ENCODE assay signal across 1 cellular context in the genomic region with DNA sequence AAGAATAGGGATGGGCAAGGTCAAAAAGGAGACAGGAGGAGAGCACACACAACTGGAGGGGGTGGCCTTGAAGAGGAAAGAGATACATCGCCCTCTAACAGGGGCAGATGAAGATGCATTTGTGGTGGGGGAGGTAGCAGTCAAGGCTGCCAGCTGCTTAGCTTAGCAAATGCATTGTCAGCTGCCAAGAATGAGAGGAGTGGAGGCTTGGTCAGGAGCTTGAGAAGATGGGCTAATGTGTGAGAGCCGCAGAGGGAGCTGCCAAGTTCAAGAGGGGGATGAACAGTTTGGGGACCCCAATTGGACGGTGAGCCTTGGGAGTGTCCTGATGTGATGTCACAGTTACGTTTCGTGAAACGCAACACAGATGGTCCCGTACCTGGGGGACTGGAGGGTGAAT.
A peak's percentile ranks its signal among the peaks of the same experiment; 100 is the strongest.
TF ChIP-seq lines count a peak whose summit lies in the region.

No MANE protein-coding gene starts in this region.

TF ChIP-seq in K562, 482 proteins besides CTCF, POLR2A, EP300 and RAD21:
- no peak for TF ChIP-seq ZSCAN29 (IDR thresholded peaks at IDR 0.05)
- peak; percentile 66 for TF ChIP-seq ATF7 (IDR thresholded peaks at IDR 0.05)
- TF ChIP-seq, protein P1, sequence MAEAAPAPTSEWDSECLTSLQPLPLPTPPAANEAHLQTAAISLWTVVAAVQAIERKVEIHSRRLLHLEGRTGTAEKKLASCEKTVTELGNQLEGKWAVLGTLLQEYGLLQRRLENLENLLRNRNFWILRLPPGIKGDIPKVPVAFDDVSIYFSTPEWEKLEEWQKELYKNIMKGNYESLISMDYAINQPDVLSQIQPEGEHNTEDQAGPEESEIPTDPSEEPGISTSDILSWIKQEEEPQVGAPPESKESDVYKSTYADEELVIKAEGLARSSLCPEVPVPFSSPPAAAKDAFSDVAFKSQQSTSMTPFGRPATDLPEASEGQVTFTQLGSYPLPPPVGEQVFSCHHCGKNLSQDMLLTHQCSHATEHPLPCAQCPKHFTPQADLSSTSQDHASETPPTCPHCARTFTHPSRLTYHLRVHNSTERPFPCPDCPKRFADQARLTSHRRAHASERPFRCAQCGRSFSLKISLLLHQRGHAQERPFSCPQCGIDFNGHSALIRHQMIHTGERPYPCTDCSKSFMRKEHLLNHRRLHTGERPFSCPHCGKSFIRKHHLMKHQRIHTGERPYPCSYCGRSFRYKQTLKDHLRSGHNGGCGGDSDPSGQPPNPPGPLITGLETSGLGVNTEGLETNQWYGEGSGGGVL (CRISPR knock-in tag; IDR thresholded peaks at IDR 0.05) = no peak
- no peak for TF ChIP-seq ZNF124 (CRISPR knock-in tag; IDR thresholded peaks at IDR 0.05)
- no peak for TF ChIP-seq ZNF551 (CRISPR knock-in tag; IDR thresholded peaks at IDR 0.05)
- TF ChIP-seq, protein P2, sequence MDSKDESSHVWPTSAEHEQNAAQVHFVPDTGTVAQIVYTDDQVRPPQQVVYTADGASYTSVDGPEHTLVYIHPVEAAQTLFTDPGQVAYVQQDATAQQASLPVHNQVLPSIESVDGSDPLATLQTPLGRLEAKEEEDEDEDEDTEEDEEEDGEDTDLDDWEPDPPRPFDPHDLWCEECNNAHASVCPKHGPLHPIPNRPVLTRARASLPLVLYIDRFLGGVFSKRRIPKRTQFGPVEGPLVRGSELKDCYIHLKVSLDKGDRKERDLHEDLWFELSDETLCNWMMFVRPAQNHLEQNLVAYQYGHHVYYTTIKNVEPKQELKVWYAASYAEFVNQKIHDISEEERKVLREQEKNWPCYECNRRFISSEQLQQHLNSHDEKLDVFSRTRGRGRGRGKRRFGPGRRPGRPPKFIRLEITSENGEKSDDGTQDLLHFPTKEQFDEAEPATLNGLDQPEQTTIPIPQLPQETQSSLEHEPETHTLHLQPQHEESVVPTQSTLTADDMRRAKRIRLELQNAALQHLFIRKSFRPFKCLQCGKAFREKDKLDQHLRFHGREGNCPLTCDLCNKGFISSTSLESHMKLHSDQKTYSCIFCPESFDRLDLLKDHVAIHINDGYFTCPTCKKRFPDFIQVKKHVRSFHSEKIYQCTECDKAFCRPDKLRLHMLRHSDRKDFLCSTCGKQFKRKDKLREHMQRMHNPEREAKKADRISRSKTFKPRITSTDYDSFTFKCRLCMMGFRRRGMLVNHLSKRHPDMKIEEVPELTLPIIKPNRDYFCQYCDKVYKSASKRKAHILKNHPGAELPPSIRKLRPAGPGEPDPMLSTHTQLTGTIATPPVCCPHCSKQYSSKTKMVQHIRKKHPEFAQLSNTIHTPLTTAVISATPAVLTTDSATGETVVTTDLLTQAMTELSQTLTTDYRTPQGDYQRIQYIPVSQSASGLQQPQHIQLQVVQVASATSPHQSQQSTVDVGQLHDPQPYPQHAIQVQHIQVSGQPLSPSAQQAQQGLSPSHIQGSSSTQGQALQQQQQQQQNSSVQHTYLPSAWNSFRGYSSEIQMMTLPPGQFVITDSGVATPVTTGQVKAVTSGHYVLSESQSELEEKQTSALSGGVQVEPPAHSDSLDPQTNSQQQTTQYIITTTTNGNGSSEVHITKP (IDR thresholded peaks at IDR 0.05; ENCODE audit: partially characterized antibody) = peak; percentile 97
- no peak for TF ChIP-seq MAZ (CRISPR knock-in tag; conservative IDR thresholded peaks at IDR 0.05 in 1 of 2, IDR thresholded peaks at IDR 0.05 in 1 of 2)
- TF ChIP-seq, protein P3, sequence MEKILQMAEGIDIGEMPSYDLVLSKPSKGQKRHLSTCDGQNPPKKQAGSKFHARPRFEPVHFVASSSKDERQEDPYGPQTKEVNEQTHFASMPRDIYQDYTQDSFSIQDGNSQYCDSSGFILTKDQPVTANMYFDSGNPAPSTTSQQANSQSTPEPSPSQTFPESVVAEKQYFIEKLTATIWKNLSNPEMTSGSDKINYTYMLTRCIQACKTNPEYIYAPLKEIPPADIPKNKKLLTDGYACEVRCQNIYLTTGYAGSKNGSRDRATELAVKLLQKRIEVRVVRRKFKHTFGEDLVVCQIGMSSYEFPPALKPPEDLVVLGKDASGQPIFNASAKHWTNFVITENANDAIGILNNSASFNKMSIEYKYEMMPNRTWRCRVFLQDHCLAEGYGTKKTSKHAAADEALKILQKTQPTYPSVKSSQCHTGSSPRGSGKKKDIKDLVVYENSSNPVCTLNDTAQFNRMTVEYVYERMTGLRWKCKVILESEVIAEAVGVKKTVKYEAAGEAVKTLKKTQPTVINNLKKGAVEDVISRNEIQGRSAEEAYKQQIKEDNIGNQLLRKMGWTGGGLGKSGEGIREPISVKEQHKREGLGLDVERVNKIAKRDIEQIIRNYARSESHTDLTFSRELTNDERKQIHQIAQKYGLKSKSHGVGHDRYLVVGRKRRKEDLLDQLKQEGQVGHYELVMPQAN (IDR thresholded peaks at IDR 0.05; ENCODE audit: borderline replicate concordance) = no peak
- TF ChIP-seq FOXK2 (conservative IDR thresholded peaks at IDR 0.05 in 1 of 2, IDR thresholded peaks at IDR 0.05 in 1 of 2; ENCODE audit: low read depth in 2 of 2) = peak in 1 of 2 experiments; percentile 64; a peak in 1 of 4 replicates
- no peak for TF ChIP-seq HDAC3 (IDR thresholded peaks at IDR 0.05; ENCODE audit: borderline replicate concordance, partially characterized antibody)
- TF ChIP-seq NONO (IDR thresholded peaks at IDR 0.05; ENCODE audit: low read depth in 2 of 2, low read length in 1 of 2) = 0 out of 4 replicates have a peak, but pooled peaks of 1 of the 2 experiments have one; percentile 48
- TF ChIP-seq, protein P4, sequence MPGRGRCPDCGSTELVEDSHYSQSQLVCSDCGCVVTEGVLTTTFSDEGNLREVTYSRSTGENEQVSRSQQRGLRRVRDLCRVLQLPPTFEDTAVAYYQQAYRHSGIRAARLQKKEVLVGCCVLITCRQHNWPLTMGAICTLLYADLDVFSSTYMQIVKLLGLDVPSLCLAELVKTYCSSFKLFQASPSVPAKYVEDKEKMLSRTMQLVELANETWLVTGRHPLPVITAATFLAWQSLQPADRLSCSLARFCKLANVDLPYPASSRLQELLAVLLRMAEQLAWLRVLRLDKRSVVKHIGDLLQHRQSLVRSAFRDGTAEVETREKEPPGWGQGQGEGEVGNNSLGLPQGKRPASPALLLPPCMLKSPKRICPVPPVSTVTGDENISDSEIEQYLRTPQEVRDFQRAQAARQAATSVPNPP (IDR thresholded peaks at IDR 0.05; ENCODE audit: borderline replicate concordance, insufficient read depth, insufficient read length) = no peak
